Comparison of ENCODE assay signal across 26 cellular contexts in genomic region chrX:39528161-39528560, GRCh38.
"Had no signal": no experiment of that assay in that cellular context is flagged by ENCODE, and none has a peak within 500 bp of the region (broad histone marks: within the 10 kb centered on the region; RNA-seq: fewer than 3 reads in every experiment).

No MANE protein-coding gene starts in this region.

- ATAC-seq: activated CD8-positive, alpha-beta T cell treated with anti-CD3 and anti-CD28 coated beads, Interleukin-2, amount 10 ng/mL, durations not matched to agents 7 days and 5 days; SK-N-SH treated with all-trans-retinoic acid at 6 μM for 48 hours; WTC11 had no signal

- H3K36me3 Mint-ChIP-seq: activated naive CD4-positive, alpha-beta T cell treated with anti-CD3 and anti-CD28 coated beads, Interleukin-2, amount 50 U/mL, for 24 hours; WTC11 had no signal

- H3K27ac Mint-ChIP-seq: activated CD8-positive, alpha-beta T cell treated with anti-CD3 and anti-CD28 coated beads, Interleukin-2, amount 10 ng/mL, durations not matched to agents 7 days and 5 days; activated naive CD4-positive, alpha-beta T cell treated with anti-CD3 and anti-CD28 coated beads, Interleukin-2, amount 50 U/mL, for 24 hours; activated T-helper 1 cell treated with anti-CD3 and anti-CD28 coated beads, Interleukin-12 subunit alpha, Interleukin-12 subunit beta, Interleukin-2, Interleukin-4 antibody, amounts not matched to agents 30 ng/mL and 10 ng/mL and 1 ng/mL, durations not matched to agents 14 hours and 24 hours and 36 hours; T-helper 1 cell treated with Interleukin-12 subunit alpha and Interleukin-12 subunit beta and Interleukin-4 antibody, amounts not matched to agents 30 μg/mL and 1 μg/mL, for 36 hours; WTC11 had no signal

- H3K4me3 Mint-ChIP-seq: activated CD8-positive, alpha-beta T cell treated with anti-CD3 and anti-CD28 coated beads, Interleukin-2, amount 10 ng/mL, durations not matched to agents 7 days and 5 days; activated naive CD4-positive, alpha-beta T cell treated with anti-CD3 and anti-CD28 coated beads, Interleukin-2, amount 50 U/mL, for 24 hours; activated T-helper 1 cell treated with anti-CD3 and anti-CD28 coated beads, Interleukin-12 subunit alpha, Interleukin-12 subunit beta, Interleukin-2, Interleukin-4 antibody, amounts not matched to agents 30 ng/mL and 10 ng/mL and 1 ng/mL, durations not matched to agents 14 hours and 24 hours and 36 hours; T-helper 1 cell treated with Interleukin-12 subunit alpha and Interleukin-12 subunit beta and Interleukin-4 antibody, amounts not matched to agents 30 μg/mL and 1 μg/mL, for 36 hours; WTC11 had no signal

- H3K9me3 Mint-ChIP-seq: activated naive CD4-positive, alpha-beta T cell treated with anti-CD3 and anti-CD28 coated beads, Interleukin-2, amount 50 U/mL, for 24 hours had no signal

- H3K27me3 Mint-ChIP-seq: activated naive CD4-positive, alpha-beta T cell treated with anti-CD3 and anti-CD28 coated beads, Interleukin-2, amount 50 U/mL, for 24 hours had no signal

- DNase-seq: activated CD4-positive, alpha-beta T cell treated with anti-CD3 and anti-CD28 coated beads for 48 hours; activated CD4-positive, alpha-beta T cell treated with anti-CD3 and anti-CD28 coated beads, Interleukin-2, amount 50 U/mL, for 4 hours; activated CD4-positive, CD25-positive, alpha-beta regulatory T cell treated with anti-CD3 and anti-CD28 coated beads, Interleukin-2, amount 50 U/mL, for 72 hours; activated CD8-positive, alpha-beta memory T cell treated with anti-CD3 and anti-CD28 coated beads, Interleukin-2, amount 50 U/mL, for 48 hours; activated CD8-positive, alpha-beta T cell treated with anti-CD3 and anti-CD28 coated beads, Interleukin-2, amount 10 ng/mL, durations not matched to agents 7 days and 5 days; activated effector memory CD4-positive, alpha-beta T cell treated with Interleukin-2 at 50 U/mL for 16 hours; activated naive CD4-positive, alpha-beta T cell; activated T-cell treated with anti-CD3 and anti-CD28 coated beads, Interleukin-2, amount 50 U/mL, for 1 hour; aorta; central memory CD4-positive, alpha-beta T cell; Kasumi-1; KBM-7; NCI-H146; NCI-H187 treated with DMSO at 0.1 percent for 48 hours; NCI-H2081 treated with DMSO at 0.1 percent for 48 hours; NCI-H510A treated with DMSO at 0.1 percent for 48 hours; NCI-H774; NK-92 treated with Interleukin-12 subunit alpha and Interleukin-12 subunit beta, amount 100 ng/mL, for 24 hours; Peyer's patch; Right ventricle myocardium superior; SJCRH30 had no signal
